ENCODE assay signal across 22 cellular contexts in genomic region chr10:33506391-33506790, GRCh38.
"Had no signal": no experiment of that assay in that cellular context is flagged by ENCODE, and none has a peak within 500 bp of the region (broad histone marks: within the 10 kb centered on the region; RNA-seq: fewer than 3 reads in every experiment).

No MANE protein-coding gene starts in this region.

- H3K27me3 Mint-ChIP-seq: progenitor cell of endocrine pancreas had no signal

- H3K27ac Mint-ChIP-seq: effector memory CD8-positive, alpha-beta T cell; naive thymus-derived CD4-positive, alpha-beta T cell; neural progenitor cell; progenitor cell of endocrine pancreas; T-helper 1 cell treated with Interleukin-12 subunit alpha and Interleukin-12 subunit beta and Interleukin-4 antibody, amounts not matched to agents 30 μg/mL and 1 μg/mL, for 36 hours had no signal

- H3K9me3 Mint-ChIP-seq: dendritic cell treated with granulocyte-macrophage colony-stimulating factor and Interleukin-4, amounts not matched to agents 40 ng/mL and 50 ng/mL, for 4 days; T-helper 1 cell treated with Interleukin-12 subunit alpha and Interleukin-12 subunit beta and Interleukin-4 antibody, amounts not matched to agents 30 μg/mL and 1 μg/mL, for 36 hours had no signal

- H3K9me3 ChIP-seq: tibial artery, vagina had no signal

- H3K27me3 ChIP-seq: neural progenitor cell, tibial artery, vagina had no signal

- DNase-seq: activated CD4-positive, alpha-beta T cell treated with anti-CD3 and anti-CD28 coated beads, Interleukin-2, amount 50 U/mL, for 1 hour; activated CD8-positive, alpha-beta memory T cell treated with anti-CD3 and anti-CD28 coated beads, Interleukin-2, amount 50 U/mL, for 4 hours; activated effector memory CD4-positive, alpha-beta T cell treated with Interleukin-2 at 50 U/mL for 16 hours; activated naive CD4-positive, alpha-beta T cell treated with anti-CD3 and anti-CD28 coated beads, Interleukin-2, amount 50 U/mL, for 16 hours; activated T-cell treated with anti-CD3 and anti-CD28 coated beads, Interleukin-2, amount 50 U/mL, for 48 hours; aorta; effector memory CD8-positive, alpha-beta T cell; foreskin melanocyte; glutamatergic neuron; hypothalamus; islet precursor cell; naive thymus-derived CD4-positive, alpha-beta T cell; stimulated activated CD4-positive, alpha-beta T cell treated with anti-CD3 and anti-CD28 coated beads, Interleukin-12 subunit alpha, Interleukin-12 subunit beta, amount 100 ng/mL, for 4 hours; stimulated activated CD4-positive, alpha-beta T cell treated with anti-CD3 and anti-CD28 coated beads, Interleukin-1b, Interleukin-23, amount 100 ng/mL, for 48 hours; stimulated activated naive CD4-positive, alpha-beta T cell treated with Interleukin-2 at 50 U/mL for 16 hours; tibial artery had no signal

- H3K4me2 ChIP-seq: neural progenitor cell had no signal

- H3K4me3 Mint-ChIP-seq: dendritic cell treated with granulocyte-macrophage colony-stimulating factor and Interleukin-4, amounts not matched to agents 40 ng/mL and 50 ng/mL, for 4 days; effector memory CD8-positive, alpha-beta T cell; naive thymus-derived CD4-positive, alpha-beta T cell; neural progenitor cell; T-helper 1 cell treated with Interleukin-12 subunit alpha and Interleukin-12 subunit beta and Interleukin-4 antibody, amounts not matched to agents 30 μg/mL and 1 μg/mL, for 36 hours had no signal

- H2AFZ ChIP-seq: neural progenitor cell had no signal

- H3K36me3 ChIP-seq: neural progenitor cell, tibial artery, vagina had no signal

- H3K4me1 ChIP-seq: vagina had no signal

- H3K4me3 ChIP-seq: lung, neural progenitor cell, tibial artery, vagina had no signal

- H3K27ac ChIP-seq: neural progenitor cell, vagina had no signal

- ATAC-seq: effector memory CD8-positive, alpha-beta T cell had no signal

- H3K36me3 Mint-ChIP-seq: naive thymus-derived CD4-positive, alpha-beta T cell had no signal

- H3K9ac ChIP-seq: neural progenitor cell had no signal
